In the genomic region with DNA sequence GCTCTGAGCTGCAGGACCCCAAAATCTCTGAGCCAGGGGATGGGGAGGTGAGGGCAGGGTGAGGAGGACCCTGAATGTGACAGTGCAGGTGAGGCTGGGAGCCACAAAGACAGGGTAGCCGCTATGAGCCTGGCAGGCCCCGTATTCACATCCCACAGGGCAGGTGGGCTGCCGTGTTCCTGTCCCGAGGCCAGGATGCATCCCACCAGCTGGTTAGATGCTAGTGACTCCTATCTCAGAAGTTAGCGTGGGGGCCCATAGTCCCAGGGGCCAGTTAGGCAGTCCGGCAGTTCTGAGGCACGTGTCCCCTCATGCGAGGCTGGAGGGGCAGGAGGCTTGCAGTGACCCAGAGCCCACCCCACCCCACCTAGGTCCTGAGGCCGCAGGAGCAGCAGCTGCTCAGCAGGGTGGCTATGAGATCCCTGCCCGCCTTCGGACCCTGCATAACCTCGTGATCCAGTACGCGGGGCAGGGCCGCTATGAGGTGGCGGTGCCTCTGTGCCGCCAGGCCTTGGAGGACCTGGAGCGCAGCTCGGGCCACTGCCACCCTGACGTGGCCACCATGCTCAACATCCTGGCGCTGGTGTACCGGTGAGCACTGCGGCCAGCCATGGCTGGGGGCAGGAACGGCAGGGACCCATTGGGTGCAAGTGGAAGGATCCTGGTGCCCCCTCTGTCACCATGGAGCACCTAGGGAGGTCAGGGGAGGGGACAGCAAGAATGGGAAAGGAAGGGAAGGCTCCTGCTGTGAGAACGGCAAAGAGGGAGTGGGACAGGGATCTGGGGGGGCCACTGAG, we compare ENCODE assay signal across 31 cellular contexts. TPM values are rescaled to one million over a fixed set of nuclear protein-coding genes. Genes with fewer than 3 reads are reported as not detected.
"Had no signal": no experiment of that assay in that cellular context is flagged by ENCODE, and none has a peak within 500 bp of the region (broad histone marks: within the 10 kb centered on the region; RNA-seq: fewer than 3 reads in every experiment).

No MANE protein-coding gene starts in this region.

- DNase-seq: activated B cell treated with CpG ODN at 0.5 μM for 24 hours; activated CD4-positive, alpha-beta T cell treated with anti-CD3 and anti-CD28 coated beads for 36 hours; activated CD4-positive, alpha-beta T cell treated with anti-CD3 and anti-CD28 coated beads, Interleukin-2, amount 50 U/mL, for 4 hours; activated CD8-positive, alpha-beta memory T cell treated with anti-CD3 and anti-CD28 coated beads for 24 hours; activated CD8-positive, alpha-beta memory T cell treated with anti-CD3 and anti-CD28 coated beads, Interleukin-2, amount 50 U/mL, for 4 hours; activated naive CD4-positive, alpha-beta T cell treated with anti-CD3 and anti-CD28 coated beads for 36 hours; activated naive CD8-positive, alpha-beta T cell treated with anti-CD3 and anti-CD28 coated beads, Interleukin-2, amount 10 ng/mL, durations not matched to agents 7 days and 5 days; activated T-cell treated with anti-CD3 and anti-CD28 coated beads, Interleukin-2, amount 50 U/mL, for 24 hours; amniotic stem cell; colonic mucosa; dorsolateral prefrontal cortex; effector memory CD8-positive, alpha-beta T cell; gastrocnemius medialis; hypothalamus; midbrain; natural killer cell; pancreas; psoas muscle; stimulated activated CD4-positive, alpha-beta T cell treated with anti-CD3 and anti-CD28 coated beads, Interleukin-12 subunit alpha, Interleukin-12 subunit beta, amount 100 ng/mL, for 4 hours; stimulated activated CD4-positive, alpha-beta T cell treated with anti-CD3 and anti-CD28 coated beads, Interleukin-4, amount 100 ng/mL, for 4 hours; stimulated activated naive CD8-positive, alpha-beta T cell treated with anti-CD3 and anti-CD28 coated beads, Interleukin-15, Interleukin-2, amounts not matched to agents 100 U/mL and 50 U/mL, for 24 hours; T-helper 17 cell; upper lobe of right lung had no signal

- H3K4me1 ChIP-seq: breast epithelium, colonic mucosa, esophagus muscularis mucosa, gastrocnemius medialis, pancreas, psoas muscle, right atrium auricular region, upper lobe of right lung had no signal

- H3K36me3 ChIP-seq: breast epithelium, colonic mucosa had no signal

- ATAC-seq: activated CD4-positive, alpha-beta T cell treated with anti-CD3 and anti-CD28 coated beads for 36 hours; effector memory CD8-positive, alpha-beta T cell; gastrocnemius medialis; natural killer cell; pancreas; psoas muscle; stimulated activated naive CD8-positive, alpha-beta T cell treated with anti-CD3 and anti-CD28 coated beads, Interleukin-15, Interleukin-2, amounts not matched to agents 100 U/mL and 50 U/mL, for 24 hours; T-helper 17 cell; upper lobe of right lung had no signal

- H3K27ac ChIP-seq: breast epithelium, colonic mucosa, dorsolateral prefrontal cortex, esophagus muscularis mucosa, gastrocnemius medialis, neutrophil, pancreas, psoas muscle, right atrium auricular region, upper lobe of right lung had no signal

- H3K27me3 ChIP-seq: breast epithelium, pancreas had no signal

- H3K4me3 ChIP-seq: breast epithelium, colonic mucosa, dorsolateral prefrontal cortex, esophagus muscularis mucosa, gastrocnemius medialis, pancreas, psoas muscle, right atrium auricular region, upper lobe of right lung had no signal

- H3K9me3 ChIP-seq: breast epithelium, colonic mucosa, esophagus muscularis mucosa, gastrocnemius medialis, neutrophil, pancreas, psoas muscle, right atrium auricular region, upper lobe of right lung had no signal

- FAIRE-seq: endothelial cell of umbilical vein, islet of Langerhans, pancreas had no signal

RNA-seq across cellular contexts. Expression of gene KLC3, which starts 7.2 kb away (rescaled TPM):
- total RNA-seq: activated B cell treated with CpG ODN at 0.5 μM for 24 hours; activated naive CD4-positive, alpha-beta T cell treated with anti-CD3 and anti-CD28 coated beads for 36 hours; activated naive CD8-positive, alpha-beta T cell treated with anti-CD3 and anti-CD28 coated beads, Interleukin-2, amount 10 ng/mL, durations not matched to agents 7 days and 5 days; colonic mucosa; endothelial cell of umbilical vein; esophagus muscularis mucosa; natural killer cell; subcutaneous adipose tissue; T-helper 17 cell had no signal
- polyA plus RNA-seq: endothelial cell of umbilical vein had no signal

RNA-seq across cellular contexts. Expression of gene CKM, which starts 25.1 kb away (rescaled TPM):
- total RNA-seq: activated B cell treated with CpG ODN at 0.5 μM for 24 hours; activated CD4-positive, alpha-beta T cell treated with anti-CD3 and anti-CD28 coated beads for 36 hours; activated naive CD4-positive, alpha-beta T cell treated with anti-CD3 and anti-CD28 coated beads for 36 hours; activated naive CD8-positive, alpha-beta T cell treated with anti-CD3 and anti-CD28 coated beads, Interleukin-2, amount 10 ng/mL, durations not matched to agents 7 days and 5 days; breast epithelium; endothelial cell of umbilical vein; natural killer cell; subcutaneous adipose tissue; T-helper 17 cell had no signal
- polyA plus RNA-seq: endothelial cell of umbilical vein had no signal

RNA-seq across cellular contexts. Expression of gene PPP1R13L, which starts 57.1 kb away (rescaled TPM):
- total RNA-seq: skeletal muscle tissue had no signal
